ENCODE assay signal across 19 cellular contexts in the genomic region with DNA sequence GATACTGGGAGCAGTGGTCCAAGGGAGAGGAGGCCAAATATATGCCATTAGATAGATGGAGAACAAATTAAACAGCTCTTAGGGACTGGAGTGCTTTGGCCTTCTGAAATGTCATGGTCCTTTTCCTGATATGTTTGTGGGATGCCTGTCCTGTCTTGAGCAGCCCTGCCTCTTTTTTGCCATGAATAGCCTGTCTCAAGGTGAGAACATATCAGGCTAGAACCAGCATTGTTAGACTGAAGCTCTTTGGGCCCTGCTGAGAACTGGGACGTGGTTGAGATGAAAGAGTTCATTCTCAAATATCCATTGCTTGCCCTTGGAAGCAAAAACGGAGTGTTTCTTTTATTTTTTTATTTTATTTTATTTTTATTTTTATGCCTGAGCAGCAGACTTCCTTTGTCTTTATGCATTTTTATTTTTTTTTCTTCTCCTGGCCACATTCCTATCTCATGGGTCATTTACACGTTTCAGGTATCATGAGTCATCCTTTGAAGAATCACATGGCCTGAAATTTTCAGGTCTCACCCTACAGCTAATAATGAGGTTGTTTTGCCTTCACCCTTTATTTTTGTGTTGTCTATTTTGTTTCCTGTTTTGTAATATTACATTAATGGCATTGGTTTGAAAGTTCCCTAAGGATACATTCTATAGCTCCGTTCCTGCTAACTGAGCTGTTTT.
DNase-seq lines count a peak whose midpoint lies in the region; ATAC-seq, FAIRE-seq and TF ChIP-seq lines count a peak whose summit lies in the region.
"Had no signal": no experiment of that assay in that cellular context is flagged by ENCODE, and none has a peak within 500 bp of the region (broad histone marks: within the 10 kb centered on the region; RNA-seq: fewer than 3 reads in every experiment).

No MANE protein-coding gene starts in this region.

- H3K4me3 Mint-ChIP-seq in nephron progenitor cell, result no peak overlapping the region
- H3K4me3 Mint-ChIP-seq: IgD-negative memory B cell; naive thymus-derived CD8-positive, alpha-beta T cell had no signal

- peaks cover 21% of the 10 kb centered on the region for H3K4me1 Mint-ChIP-seq in nephron progenitor cell
- H3K4me1 Mint-ChIP-seq: naive thymus-derived CD8-positive, alpha-beta T cell had no signal

- TF ChIP-seq CTCF in PC-9 (conservative IDR thresholded peaks at IDR 0.05) (no peak), nephron progenitor cell (IDR thresholded peaks at IDR 0.05) (no peak)

- no peaks in the 10 kb centered on the region; the same call in 1 of the 2 replicates for H3K4me1 ChIP-seq in PC-9 (replicated peaks; ENCODE audit: insufficient read depth)
- H3K4me1 ChIP-seq: testis had no signal

- H2AFZ ChIP-seq in PC-9, result no peak overlapping the region

- H4K20me1 ChIP-seq in PC-9 (ENCODE audit: insufficient read depth), result no peaks in the 10 kb centered on the region

- no peaks in the 10 kb centered on the region for H3K27me3 ChIP-seq in PC-9 (ENCODE audit: insufficient read depth, low read depth)
- H3K27me3 ChIP-seq: testis had no signal

- H3F3A ChIP-seq in PC-9 (ENCODE audit: insufficient read depth, low read depth), result no peaks in the 10 kb centered on the region

- no peak overlapping the region for H3K4me3 ChIP-seq in PC-9
- H3K4me3 ChIP-seq: lung, testis had no signal

- POLR2A ChIA-PET in PC-9 (lab: Charles Lee; ENCODE audit: unreplicated experiment), result interaction anchor here (0.6 to 0.7 kb wide), 3 partner anchors 60 to 332 kb away, joined by 5 to 6 read pairs (median 5); no protein-coding TSS in a partner anchor

- H3K36me3 ChIP-seq in PC-9 (ENCODE audit: low read depth), result no peaks in the 10 kb centered on the region

- H3K27ac ChIP-seq in PC-9, result no peak overlapping the region
- H3K27ac ChIP-seq: testis had no signal

- no peaks in the 10 kb centered on the region for H3K36me3 Mint-ChIP-seq in nephron progenitor cell (ENCODE audit: low read depth)
- H3K36me3 Mint-ChIP-seq: naive thymus-derived CD8-positive, alpha-beta T cell had no signal

- ATAC-seq in HG02678 (IDR thresholded peaks at IDR 0.05; ENCODE audit: unreplicated experiment), result no peak
- ATAC-seq: naive thymus-derived CD8-positive, alpha-beta T cell had no signal

- FAIRE-seq in urothelium cell line (lab: Jason Lieb, UNC), result no peak
- FAIRE-seq: endometrium had no signal

- intact Hi-C loops in PC-9 (cut with micrococcal nuclease; ENCODE audit: unreplicated experiment), result loop anchor here (10.0 kb wide), 1 partner anchor 63 kb away; no protein-coding TSS in a partner anchor

- no TSS peak for BruUV-seq in PC-9 (replicated peaks; lab: Mats Ljungman, UMichigan)

- no peak overlapping the region for H3K4me2 ChIP-seq in PC-9

- DNase-seq in HPDE6-E6E7 (ENCODE audit: extremely low spot score) (peak; percentile 56), PC-9 (peak; percentile 47 to 48), glomerular visceral epithelial cell (ENCODE audit: extremely low spot score) (peak; percentile 56), urothelium cell line (ENCODE audit: low spot score) (peak; percentile 49), nephron progenitor cell (no peak)
- no peak for DNase-seq in activated effector memory CD4-positive, alpha-beta T cell treated with anti-CD3 and anti-CD28 coated beads, Interleukin-2, amount 50 U/mL, for 16 hours
- DNase-seq: activated CD4-positive, alpha-beta T cell treated with anti-CD3 and anti-CD28 coated beads for 4 hours; activated CD8-positive, alpha-beta memory T cell treated with anti-CD3 and anti-CD28 coated beads, Interleukin-2, amount 50 U/mL, for 48 hours; activated naive CD4-positive, alpha-beta T cell; anterior cingulate cortex; C1 segment of cervical spinal cord; foreskin fibroblast; naive thymus-derived CD8-positive, alpha-beta T cell; NCI-H1930; testis had no signal

- H3K9me3 Mint-ChIP-seq in nephron progenitor cell, result no peaks in the 10 kb centered on the region
- H3K9me3 Mint-ChIP-seq: IgD-negative memory B cell had no signal

- no peaks in the 10 kb centered on the region for H3K9me2 ChIP-seq in PC-9 (ENCODE audit: insufficient read depth)

- H3K9me3 ChIP-seq in PC-9 (ENCODE audit: insufficient read depth, low read depth), result no peaks in the 10 kb centered on the region
- H3K9me3 ChIP-seq: testis had no signal

- no peaks in the 10 kb centered on the region for H3K79me2 ChIP-seq in PC-9 (ENCODE audit: low read depth)

- CTCF ChIA-PET in PC-9 (lab: Charles Lee), result interaction anchor here (0.6 kb wide), 1 partner anchor 557 kb away, joined by 3 read pairs; no protein-coding TSS in a partner anchor

- no peak overlapping the region for H3K27ac Mint-ChIP-seq in nephron progenitor cell
- H3K27ac Mint-ChIP-seq: IgD-negative memory B cell; naive thymus-derived CD8-positive, alpha-beta T cell had no signal

- no peaks in the 10 kb centered on the region for H3K27me3 Mint-ChIP-seq in nephron progenitor cell (ENCODE audit: low read depth, poor library complexity)
- H3K27me3 Mint-ChIP-seq: IgD-negative memory B cell had no signal

Comparison
In these comparisons a context has a peak if more than half of its experiments do, and no peak if none do; other contexts are left out.
1. DNase-seq: peak in HPDE6-E6E7 (single experiment), PC-9 (2 of 2), glomerular visceral epithelial cell (single experiment) and urothelium cell line (single experiment); none in activated effector memory CD4-positive, alpha-beta T cell treated with anti-CD3 and anti-CD28 coated beads, Interleukin-2, amount 50 U/mL, for 16 hours (single experiment) and nephron progenitor cell (single experiment).